Comparison of ENCODE assay signal across 17 cellular contexts in the genomic region with DNA sequence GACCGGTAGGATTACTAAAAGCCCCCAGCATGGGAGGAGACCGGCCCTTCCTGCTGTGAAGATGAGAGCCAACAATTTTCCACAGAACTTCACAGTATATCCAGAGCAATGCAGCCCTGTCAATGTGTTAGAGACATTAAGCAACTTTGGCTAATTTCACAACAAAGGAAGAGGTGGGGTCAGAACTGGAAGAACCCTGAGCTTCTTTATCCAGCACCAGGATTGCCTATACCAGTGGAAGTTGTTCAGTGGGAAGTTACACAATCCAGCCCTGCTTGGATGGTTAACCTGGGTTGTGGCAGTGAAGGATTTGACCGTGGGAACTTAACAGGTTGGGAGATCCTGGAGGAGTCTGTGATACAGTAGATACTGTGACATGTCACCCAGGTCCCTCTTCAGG.
DNase-seq lines count a peak whose midpoint lies in the region; ATAC-seq and TF ChIP-seq lines count a peak whose summit lies in the region.
"Had no signal": no experiment of that assay in that cellular context is flagged by ENCODE, and none has a peak within 500 bp of the region (broad histone marks: within the 10 kb centered on the region; RNA-seq: fewer than 3 reads in every experiment).

No MANE protein-coding gene starts in this region.

- intact Hi-C loops in ascending aorta (cut with DNase I), result no loop called here

- H3K27ac ChIP-seq in ascending aorta, result no peak overlapping the region
- H3K27ac ChIP-seq: parathyroid adenoma had no signal

- H3K27ac Mint-ChIP-seq in activated naive CD8-positive, alpha-beta T cell treated with anti-CD3 and anti-CD28 coated beads, Interleukin-2, amount 50 U/mL, for 24 hours, result no peak overlapping the region
- H3K27ac Mint-ChIP-seq: activated CD4-positive, alpha-beta memory T cell treated with anti-CD3 and anti-CD28 coated beads for 36 hours had no signal

- peaks cover 8% of the 10 kb centered on the region for H3K9me3 Mint-ChIP-seq in activated naive CD8-positive, alpha-beta T cell treated with anti-CD3 and anti-CD28 coated beads, Interleukin-2, amount 50 U/mL, for 24 hours
- H3K9me3 Mint-ChIP-seq: activated CD4-positive, alpha-beta memory T cell treated with anti-CD3 and anti-CD28 coated beads for 36 hours; HFFc6 had no signal

- H3K4me1 Mint-ChIP-seq in activated naive CD8-positive, alpha-beta T cell treated with anti-CD3 and anti-CD28 coated beads, Interleukin-2, amount 50 U/mL, for 24 hours, result no peaks in the 10 kb centered on the region

- H3K9me3 ChIP-seq in ascending aorta, result no peaks in the 10 kb centered on the region
- H3K9me3 ChIP-seq: SK-N-SH had no signal

- TF ChIP-seq CTCF in AG09309 (IDR thresholded peaks at IDR 0.05; ENCODE audit: control insufficient read depth, insufficient read depth, low read depth, low read length, missing control alignments) (no peak), cardiac fibroblast (IDR thresholded peaks at IDR 0.05; ENCODE audit: low read depth, low read length) (no peak), ascending aorta (IDR thresholded peaks at IDR 0.05) (no peak)

- H3K4me3 ChIP-seq in AG09309 (ENCODE audit: control insufficient read depth, low read depth, low read length), result no peak overlapping the region
- H3K4me3 ChIP-seq in cardiac fibroblast (replicated peaks in 1 of 2; ENCODE audit: low read depth in 2 of 2, low read length in 2 of 2), result no peak overlapping the region
- H3K4me3 ChIP-seq in ascending aorta, result no peak overlapping the region

- H3K4me3 Mint-ChIP-seq in activated naive CD8-positive, alpha-beta T cell treated with anti-CD3 and anti-CD28 coated beads, Interleukin-2, amount 50 U/mL, for 24 hours, result no peak overlapping the region
- H3K4me3 Mint-ChIP-seq: activated CD4-positive, alpha-beta memory T cell treated with anti-CD3 and anti-CD28 coated beads for 36 hours; HFFc6 had no signal

- no peaks in the 10 kb centered on the region for H3K27me3 Mint-ChIP-seq in activated naive CD8-positive, alpha-beta T cell treated with anti-CD3 and anti-CD28 coated beads, Interleukin-2, amount 50 U/mL, for 24 hours
- H3K27me3 Mint-ChIP-seq: activated CD4-positive, alpha-beta memory T cell treated with anti-CD3 and anti-CD28 coated beads for 36 hours had no signal

- H3K27me3 ChIP-seq in ascending aorta, result no peaks in the 10 kb centered on the region

- no peaks in the 10 kb centered on the region for H3K36me3 ChIP-seq in ascending aorta

- H3K4me1 ChIP-seq in ascending aorta, result no peaks in the 10 kb centered on the region
- H3K4me1 ChIP-seq: parathyroid adenoma had no signal

- in situ Hi-C loops in KBM-7 (cut with MboI; ENCODE audit: low pct_unique_long_range_greater_than_20kb, low sequenced_read_pairs), result no loop called here

- H3K36me3 Mint-ChIP-seq in activated naive CD8-positive, alpha-beta T cell treated with anti-CD3 and anti-CD28 coated beads, Interleukin-2, amount 50 U/mL, for 24 hours (ENCODE audit: low read depth), result no peaks in the 10 kb centered on the region
- H3K36me3 Mint-ChIP-seq: activated CD4-positive, alpha-beta memory T cell treated with anti-CD3 and anti-CD28 coated beads for 36 hours had no signal

- no peak for ATAC-seq in HG02588 (IDR thresholded peaks at IDR 0.05; ENCODE audit: unreplicated experiment)
- no peak for ATAC-seq in activated naive CD8-positive, alpha-beta T cell treated with anti-CD3 and anti-CD28 coated beads, Interleukin-2, amount 50 U/mL, for 24 hours

- peak; percentile 10 for DNase-seq in AG09309 (ENCODE audit: low read depth)
- peak; percentile 11 for DNase-seq in KBM-7
- peak; percentile 64 to 81 for DNase-seq in cardiac fibroblast (ENCODE audit: low read depth in 2 of 2)
- peak; percentile 87 for DNase-seq in iris pigment epithelial cell (ENCODE audit: low read depth)
- no peak for DNase-seq in ascending aorta (ENCODE audit: low spot score in 2 of 2)
- DNase-seq in stimulated activated CD4-positive, alpha-beta T cell treated with anti-CD3 and anti-CD28 coated beads, Interleukin-4, amount 100 ng/mL, for 1 hour, result no peak
- no peak for DNase-seq in activated naive CD8-positive, alpha-beta T cell treated with anti-CD3 and anti-CD28 coated beads, Interleukin-2, amount 50 U/mL, for 24 hours
- DNase-seq: activated CD4-positive, alpha-beta memory T cell treated with anti-CD3 and anti-CD28 coated beads for 36 hours; activated T-cell treated with anti-CD3 and anti-CD28 coated beads, Interleukin-2, amount 50 U/mL, for 48 hours; Calu3; HFFc6; left cardiac atrium; NCI-H1105 treated with DMSO at 0.1 percent for 48 hours; OCI-M1; SK-N-SH had no signal

Comparison
In these comparisons a context has a peak if more than half of its experiments do, and no peak if none do; other contexts are left out.
1. DNase-seq: peak in AG09309 (single experiment), KBM-7 (single experiment), cardiac fibroblast (2 of 2) and iris pigment epithelial cell (single experiment); none in ascending aorta (0 of 2), stimulated activated CD4-positive, alpha-beta T cell treated with anti-CD3 and anti-CD28 coated beads, Interleukin-4, amount 100 ng/mL, for 1 hour (single experiment) and activated naive CD8-positive, alpha-beta T cell treated with anti-CD3 and anti-CD28 coated beads, Interleukin-2, amount 50 U/mL, for 24 hours (single experiment).